In the genomic region with DNA sequence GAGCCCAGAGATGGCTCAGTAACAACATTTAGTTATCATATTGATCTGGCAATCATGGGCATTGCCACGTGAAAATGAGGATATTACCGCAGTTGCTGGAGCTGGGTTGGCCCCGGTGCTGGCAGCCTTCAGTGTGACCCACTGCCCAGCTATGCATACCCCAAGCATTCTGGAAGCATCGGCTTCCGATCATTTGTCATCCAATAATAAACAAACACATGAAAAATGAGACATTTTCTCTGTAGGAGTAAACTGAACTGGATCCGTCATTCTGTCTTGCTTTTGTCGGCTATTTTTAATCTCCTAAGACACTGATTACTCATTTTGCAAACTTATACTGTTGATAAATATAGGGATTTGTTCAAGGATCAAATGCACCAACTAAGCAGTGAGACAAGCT, we compare ENCODE assay signal across 27 cellular contexts.
A peak's percentile ranks its signal among the peaks of the same experiment; 100 is the strongest.
DNase-seq lines count a peak whose midpoint lies in the region; ATAC-seq and TF ChIP-seq lines count a peak whose summit lies in the region.
"Had no signal": no experiment of that assay in that cellular context is flagged by ENCODE, and none has a peak within 500 bp of the region (broad histone marks: within the 10 kb centered on the region; RNA-seq: fewer than 3 reads in every experiment).

No MANE protein-coding gene starts in this region.

- POLR2A ChIA-PET in A673 (lab: Charles Lee; ENCODE audit: low non-redundant PET) (no interaction called here), SK-N-SH (lab: Yijun Ruan, JAX) (interaction anchor here (0.6 kb wide), 1 partner anchor 378 kb away, joined by 6 read pairs; no protein-coding TSS in a partner anchor), Caco-2 (lab: Charles Lee) (no interaction called here)

- peak overlapping the region; percentile 58 for H3K27ac ChIP-seq in A673 (ENCODE audit: low read depth, low read length, poor library complexity, severe bottlenecking)
- H3K27ac ChIP-seq in SK-N-SH (ENCODE audit: low read depth in 2 of 2, low read length in 1 of 2): peak overlapping the region in 1 of 2 experiments; percentile 97; a peak in 2 of 4 replicates
- H3K27ac ChIP-seq in dorsolateral prefrontal cortex: peak overlapping the region in 43 of 59 donors; percentile 2 to 90 (median 49)
- H3K27ac ChIP-seq in neural cell (ENCODE audit: low read length): peak overlapping the region; percentile 85
- H3K27ac ChIP-seq: 22Rv1, BLaER1, coronary artery, right atrium auricular region, thyroid gland had no signal

- no peak overlapping the region for H3K27ac Mint-ChIP-seq in Caco-2 (ENCODE audit: unreplicated experiment)
- H3K27ac Mint-ChIP-seq: activated B cell treated with CpG ODN at 0.5 μM for 24 hours; activated CD4-positive, alpha-beta memory T cell treated with anti-CD3 and anti-CD28 coated beads for 36 hours; stimulated activated naive B cell treated with anti-CD40 and anti-IgM and Interleukin-4, amounts not matched to agents 10 μg/mL and 1 μg/mL and 100 μg/mL, for 72 hours; T-helper 1 cell treated with Interleukin-12 subunit alpha and Interleukin-12 subunit beta and Interleukin-4 antibody, amounts not matched to agents 30 μg/mL and 1 μg/mL, for 36 hours had no signal

- no peak for TF ChIP-seq RAD21 in SK-N-SH (IDR thresholded peaks at IDR 0.05; ENCODE audit: low read length)
- TF ChIP-seq RAD21 in neural cell (conservative IDR thresholded peaks at IDR 0.05): no peak

- H4K20me1 ChIP-seq in SK-N-SH (ENCODE audit: insufficient read depth) (no peaks in the 10 kb centered on the region), neural cell (ENCODE audit: insufficient read depth) (no peaks in the 10 kb centered on the region)
- H4K20me1 ChIP-seq: BLaER1 had no signal

- peaks cover 11% of the 10 kb centered on the region for H3K9me3 Mint-ChIP-seq in Caco-2 (ENCODE audit: unreplicated experiment)
- H3K9me3 Mint-ChIP-seq: activated B cell treated with CpG ODN at 0.5 μM for 24 hours; activated CD4-positive, alpha-beta memory T cell treated with anti-CD3 and anti-CD28 coated beads for 36 hours; stimulated activated naive B cell treated with anti-CD40 and anti-IgM and Interleukin-4, amounts not matched to agents 10 μg/mL and 1 μg/mL and 100 μg/mL, for 72 hours; T-helper 1 cell treated with Interleukin-12 subunit alpha and Interleukin-12 subunit beta and Interleukin-4 antibody, amounts not matched to agents 30 μg/mL and 1 μg/mL, for 36 hours had no signal

- peaks cover 3% of the 10 kb centered on the region for H3F3A ChIP-seq in SK-N-SH (replicated peaks; ENCODE audit: insufficient read depth)
- H3F3A ChIP-seq in neural cell (ENCODE audit: insufficient read depth, low read length, poor library complexity, severe bottlenecking): no peaks in the 10 kb centered on the region

- peaks cover 5% of the 10 kb centered on the region for H3K36me3 ChIP-seq in A673 (ENCODE audit: insufficient read depth, low read length, poor library complexity, severe bottlenecking)
- H3K36me3 ChIP-seq in SK-N-SH (replicated peaks in 1 of 2; ENCODE audit: control insufficient read depth in 1 of 2, insufficient read depth in 2 of 2, low read length in 1 of 2): peaks cover 8 to 12% of the 10 kb centered on the region in 2 experiments
- H3K36me3 ChIP-seq in neural cell (ENCODE audit: insufficient read depth, low read length): peaks cover 32% of the 10 kb centered on the region
- no peaks in the 10 kb centered on the region for H3K36me3 ChIP-seq in Caco-2 (ENCODE audit: control insufficient read depth, insufficient read depth, low read length)
- H3K36me3 ChIP-seq: BLaER1, thyroid gland had no signal

- H3K79me2 ChIP-seq in SK-N-SH (ENCODE audit: insufficient read depth) (no peaks in the 10 kb centered on the region), neural cell (replicated peaks; ENCODE audit: insufficient read depth, low read length) (no peaks in the 10 kb centered on the region)

- H2AFZ ChIP-seq in SK-N-SH (ENCODE audit: low read depth): no peak overlapping the region
- H2AFZ ChIP-seq in neural cell (ENCODE audit: low read depth, low read length): no peak overlapping the region

- no peak overlapping the region for H3K4me3 ChIP-seq in A673 (ENCODE audit: low read depth, low read length, poor library complexity, severe bottlenecking)
- no peak overlapping the region for H3K4me3 ChIP-seq in SK-N-SH (ENCODE audit: low read depth in 2 of 2, low read length in 1 of 2)
- H3K4me3 ChIP-seq in dorsolateral prefrontal cortex: no peak overlapping the region
- H3K4me3 ChIP-seq in neural cell (ENCODE audit: low read length): no peak overlapping the region
- H3K4me3 ChIP-seq in Caco-2 (ENCODE audit: low read depth, low read length): no peak overlapping the region
- H3K4me3 ChIP-seq: BLaER1, coronary artery, mucosa of descending colon, right atrium auricular region, thyroid gland had no signal

- TF ChIP-seq EP300 in SK-N-SH (IDR thresholded peaks at IDR 0.05; ENCODE audit: borderline replicate concordance in 1 of 2, low read depth in 1 of 2, low read length in 1 of 2) (no peak), neural cell (conservative IDR thresholded peaks at IDR 0.05; ENCODE audit: poor library complexity, severe bottlenecking) (no peak)

- CTCF ChIA-PET in A673 (lab: Charles Lee): no interaction called here
- CTCF ChIA-PET in SK-N-SH (lab: Yijun Ruan, JAX): interaction anchor here (0.6 to 1.1 kb wide), 2 partner anchors 12 to 90 kb away, joined by 3 to 4 read pairs; no protein-coding TSS in a partner anchor
- CTCF ChIA-PET in Caco-2 (lab: Charles Lee): no interaction called here

- no peak overlapping the region for H3K4me3 Mint-ChIP-seq in Caco-2 (ENCODE audit: unreplicated experiment)
- H3K4me3 Mint-ChIP-seq: activated B cell treated with CpG ODN at 0.5 μM for 24 hours; activated CD4-positive, alpha-beta memory T cell treated with anti-CD3 and anti-CD28 coated beads for 36 hours; stimulated activated naive B cell treated with anti-CD40 and anti-IgM and Interleukin-4, amounts not matched to agents 10 μg/mL and 1 μg/mL and 100 μg/mL, for 72 hours; T-helper 1 cell treated with Interleukin-12 subunit alpha and Interleukin-12 subunit beta and Interleukin-4 antibody, amounts not matched to agents 30 μg/mL and 1 μg/mL, for 36 hours had no signal

- peaks cover 12% of the 10 kb centered on the region for H3K36me3 Mint-ChIP-seq in Caco-2 (ENCODE audit: insufficient read depth, unreplicated experiment)
- H3K36me3 Mint-ChIP-seq: activated CD4-positive, alpha-beta memory T cell treated with anti-CD3 and anti-CD28 coated beads for 36 hours had no signal

- H3K9me3 ChIP-seq in A673 (ENCODE audit: low read depth, low read length, poor library complexity, severe bottlenecking) (peaks cover 6% of the 10 kb centered on the region), SK-N-SH (no peaks in the 10 kb centered on the region; the same call in 1 of the 2 replicates), neural cell (ENCODE audit: low read length) (no peaks in the 10 kb centered on the region), Caco-2 (no peaks in the 10 kb centered on the region)
- H3K9me3 ChIP-seq: BLaER1, mucosa of descending colon, right atrium auricular region, thyroid gland had no signal

- no peak overlapping the region for H3K4me2 ChIP-seq in SK-N-SH
- H3K4me2 ChIP-seq in neural cell (ENCODE audit: low read length): no peak overlapping the region
- H3K4me2 ChIP-seq: BLaER1 had no signal

- H3K9me2 ChIP-seq in SK-N-SH: no peaks in the 10 kb centered on the region
- H3K9me2 ChIP-seq in neural cell (ENCODE audit: insufficient read depth, low read length): no peaks in the 10 kb centered on the region

- DNase-seq in A673 (ENCODE audit: low spot score): no peak
- DNase-seq in SK-N-SH: peak; percentile 34
- no peak for DNase-seq in dorsolateral prefrontal cortex
- no peak for DNase-seq in NCI-H1105 (lab: John Stamatoyannopoulos, UW)
- DNase-seq in Caco-2: no peak
- DNase-seq: activated B cell treated with CpG ODN at 0.5 μM for 24 hours; activated CD4-positive, alpha-beta memory T cell treated with anti-CD3 and anti-CD28 coated beads for 36 hours; activated naive CD4-positive, alpha-beta T cell; GOT3; mucosa of descending colon; MV-4-11; NCI-H187; NCI-H82; occipital lobe; OCI-M1; SHP77; stimulated activated naive B cell treated with anti-CD40 and anti-IgM and Interleukin-4, amounts not matched to agents 10 μg/mL and 1 μg/mL and 100 μg/mL, for 72 hours; thyroid gland had no signal

- H3K4me1 ChIP-seq in A673 (ENCODE audit: insufficient read depth, low read length, poor library complexity, severe bottlenecking) (peaks cover 22% of the 10 kb centered on the region), SK-N-SH (ENCODE audit: control insufficient read depth in 1 of 2, insufficient read depth in 2 of 2, low read depth in 1 of 2, low read length in 1 of 2) (peaks cover 11 to 38% of the 10 kb centered on the region in 2 experiments; a peak in 3 of 4 replicates), Caco-2 (no peaks in the 10 kb centered on the region)
- H3K4me1 ChIP-seq: BLaER1, right atrium auricular region, thyroid gland had no signal

- BruUV-seq in A673 (replicated peaks; lab: Mats Ljungman, UMichigan) (no TSS peak), Caco-2 (replicated peaks; lab: Mats Ljungman, UMichigan) (no TSS peak)

- H3K9ac ChIP-seq in SK-N-SH (no peak overlapping the region), neural cell (ENCODE audit: low read length) (peak overlapping the region; percentile 45)
- H3K9ac ChIP-seq: BLaER1 had no signal

- H3K27me3 ChIP-seq in A673 (replicated peaks; ENCODE audit: insufficient read depth, low read depth, low read length, poor library complexity): no peaks in the 10 kb centered on the region
- no peaks in the 10 kb centered on the region for H3K27me3 ChIP-seq in SK-N-SH (ENCODE audit: insufficient read depth)
- no peaks in the 10 kb centered on the region for H3K27me3 ChIP-seq in dorsolateral prefrontal cortex
- no peaks in the 10 kb centered on the region for H3K27me3 ChIP-seq in neural cell (ENCODE audit: insufficient read depth, low read depth, low read length)
- H3K27me3 ChIP-seq in Caco-2 (replicated peaks; ENCODE audit: control insufficient read depth, insufficient read depth, low read length): no peaks in the 10 kb centered on the region
- H3K27me3 ChIP-seq: BLaER1, right atrium auricular region, thyroid gland had no signal

- H3K27me3 Mint-ChIP-seq in Caco-2 (ENCODE audit: insufficient read depth, unreplicated experiment): no peaks in the 10 kb centered on the region
- H3K27me3 Mint-ChIP-seq: activated B cell treated with CpG ODN at 0.5 μM for 24 hours; activated CD4-positive, alpha-beta memory T cell treated with anti-CD3 and anti-CD28 coated beads for 36 hours; stimulated activated naive B cell treated with anti-CD40 and anti-IgM and Interleukin-4, amounts not matched to agents 10 μg/mL and 1 μg/mL and 100 μg/mL, for 72 hours had no signal

- H3K4me1 Mint-ChIP-seq in Caco-2 (ENCODE audit: low read depth, unreplicated experiment): no peaks in the 10 kb centered on the region
- H3K4me1 Mint-ChIP-seq: activated B cell treated with CpG ODN at 0.5 μM for 24 hours had no signal

- ATAC-seq in HG03095 (IDR thresholded peaks at IDR 0.05; ENCODE audit: unreplicated experiment): no peak
- ATAC-seq in GM18511 (IDR thresholded peaks at IDR 0.05; ENCODE audit: unreplicated experiment): no peak
- ATAC-seq: left lobe of liver; mucosa of descending colon; stimulated activated naive B cell treated with anti-CD40 and anti-IgM and Interleukin-4, amounts not matched to agents 10 μg/mL and 1 μg/mL and 100 μg/mL, for 72 hours had no signal

- 83% methylated on average over 7 of the region's 7 CpGs for WGBS in SK-N-SH (ENCODE audit: low lambda C conversion rate)

- no peak for TF ChIP-seq CTCF in A673 (conservative IDR thresholded peaks at IDR 0.05; ENCODE audit: low read depth, low read length)
- TF ChIP-seq CTCF in SK-N-SH (IDR thresholded peaks at IDR 0.05): no peak
- TF ChIP-seq CTCF in dorsolateral prefrontal cortex (IDR thresholded peaks at IDR 0.05 in 54 of 56, conservative IDR thresholded peaks at IDR 0.05 in 2 of 56; ENCODE audit: low read depth in 1 of 56, partially characterized antibody in 56 of 56): no peak
- no peak for TF ChIP-seq CTCF in neural cell (IDR thresholded peaks at IDR 0.05; ENCODE audit: poor library complexity, severe bottlenecking)
- no peak for TF ChIP-seq CTCF in Caco-2 (IDR thresholded peaks at IDR 0.05; ENCODE audit: insufficient read depth in 1 of 2, low read depth in 1 of 2, low read length in 1 of 2, severe bottlenecking in 1 of 2, unreplicated experiment in 1 of 2)

- intact Hi-C loops in A673 (cut with micrococcal nuclease; ENCODE audit: unreplicated experiment): no loop called here
- intact Hi-C loops in dorsolateral prefrontal cortex (cut with DNase I): no loop called here
- intact Hi-C loops in Caco-2 (cut with micrococcal nuclease; ENCODE audit: unreplicated experiment): no loop called here
